In the genomic region with DNA sequence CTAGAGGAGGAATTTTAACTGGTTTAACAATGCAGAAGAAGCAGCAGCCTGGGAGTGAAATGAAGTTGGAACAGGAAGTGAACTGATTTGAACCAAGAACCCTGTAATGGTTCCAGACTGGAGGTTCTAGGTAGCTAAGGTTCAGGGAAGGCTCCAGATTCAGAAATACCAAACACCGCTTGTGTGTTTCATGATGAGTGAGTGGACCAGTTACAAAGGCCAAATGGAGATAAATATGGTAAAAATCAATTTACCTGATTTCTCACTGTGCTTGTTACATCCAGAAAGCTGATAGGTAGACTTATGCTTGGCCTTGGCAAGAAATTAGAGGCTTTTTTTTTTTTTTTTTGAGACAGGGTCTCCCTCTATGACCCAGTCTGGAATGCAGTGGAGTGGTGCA, we compare ENCODE assay signal across 2 cellular contexts.
TF ChIP-seq lines count a peak whose summit lies in the region.

No MANE protein-coding gene starts in this region.

TF ChIP-seq in GM12878, 131 proteins besides CTCF, POLR2A, EP300 and RAD21:
- TF ChIP-seq EZH2 (IDR thresholded peaks at IDR 0.05; ENCODE audit: borderline replicate concordance, control insufficient read depth, low read depth, low read length), result no peak
- no peak for TF ChIP-seq KLF5 (IDR thresholded peaks at IDR 0.05; ENCODE audit: partially characterized antibody)
- TF ChIP-seq, protein P1, sequence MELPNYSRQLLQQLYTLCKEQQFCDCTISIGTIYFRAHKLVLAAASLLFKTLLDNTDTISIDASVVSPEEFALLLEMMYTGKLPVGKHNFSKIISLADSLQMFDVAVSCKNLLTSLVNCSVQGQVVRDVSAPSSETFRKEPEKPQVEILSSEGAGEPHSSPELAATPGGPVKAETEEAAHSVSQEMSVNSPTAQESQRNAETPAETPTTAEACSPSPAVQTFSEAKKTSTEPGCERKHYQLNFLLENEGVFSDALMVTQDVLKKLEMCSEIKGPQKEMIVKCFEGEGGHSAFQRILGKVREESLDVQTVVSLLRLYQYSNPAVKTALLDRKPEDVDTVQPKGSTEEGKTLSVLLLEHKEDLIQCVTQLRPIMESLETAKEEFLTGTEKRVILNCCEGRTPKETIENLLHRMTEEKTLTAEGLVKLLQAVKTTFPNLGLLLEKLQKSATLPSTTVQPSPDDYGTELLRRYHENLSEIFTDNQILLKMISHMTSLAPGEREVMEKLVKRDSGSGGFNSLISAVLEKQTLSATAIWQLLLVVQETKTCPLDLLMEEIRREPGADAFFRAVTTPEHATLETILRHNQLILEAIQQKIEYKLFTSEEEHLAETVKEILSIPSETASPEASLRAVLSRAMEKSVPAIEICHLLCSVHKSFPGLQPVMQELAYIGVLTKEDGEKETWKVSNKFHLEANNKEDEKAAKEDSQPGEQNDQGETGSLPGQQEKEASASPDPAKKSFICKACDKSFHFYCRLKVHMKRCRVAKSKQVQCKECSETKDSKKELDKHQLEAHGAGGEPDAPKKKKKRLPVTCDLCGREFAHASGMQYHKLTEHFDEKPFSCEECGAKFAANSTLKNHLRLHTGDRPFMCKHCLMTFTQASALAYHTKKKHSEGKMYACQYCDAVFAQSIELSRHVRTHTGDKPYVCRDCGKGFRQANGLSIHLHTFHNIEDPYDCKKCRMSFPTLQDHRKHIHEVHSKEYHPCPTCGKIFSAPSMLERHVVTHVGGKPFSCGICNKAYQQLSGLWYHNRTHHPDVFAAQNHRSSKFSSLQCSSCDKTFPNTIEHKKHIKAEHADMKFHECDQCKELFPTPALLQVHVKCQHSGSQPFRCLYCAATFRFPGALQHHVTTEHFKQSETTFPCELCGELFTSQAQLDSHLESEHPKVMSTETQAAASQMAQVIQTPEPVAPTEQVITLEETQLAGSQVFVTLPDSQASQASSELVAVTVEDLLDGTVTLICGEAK (IDR thresholded peaks at IDR 0.05; ENCODE audit: borderline replicate concordance), result no peak
- TF ChIP-seq ZNF622 (IDR thresholded peaks at IDR 0.05), result no peak
- TF ChIP-seq DPF2 (IDR thresholded peaks at IDR 0.05), result no peak

TF ChIP-seq in liver, 16 proteins besides CTCF, POLR2A, EP300 and RAD21:
- TF ChIP-seq HNF4A (conservative IDR thresholded peaks at IDR 0.05) (peak; percentile 36 to 43), RXRA (IDR thresholded peaks at IDR 0.05) (peak in 1 of 2 donors; percentile 14), NR2F2 (IDR thresholded peaks at IDR 0.05) (no peak)
